3 cellular contexts compared by ENCODE assay signal in genomic region chr4:40502936-40503335, GRCh38.
TF ChIP-seq lines count a peak whose summit lies in the region.

No MANE protein-coding gene starts in this region.

TF ChIP-seq in SK-N-SH, 30 proteins besides CTCF, POLR2A, EP300 and RAD21 (continued from another document):
- TF ChIP-seq FOSL2 (IDR thresholded peaks at IDR 0.05; ENCODE audit: borderline replicate concordance, low read depth) (no peak), POLR2AphosphoS5 (IDR thresholded peaks at IDR 0.05; ENCODE audit: low read depth, low read length) (no peak), FOXJ3 (CRISPR knock-in tag; IDR thresholded peaks at IDR 0.05) (no peak), RFX5 (IDR thresholded peaks at IDR 0.05; ENCODE audit: low read length) (no peak), NFIC (IDR thresholded peaks at IDR 0.05; ENCODE audit: borderline replicate concordance) (no peak), TEAD4 (IDR thresholded peaks at IDR 0.05; ENCODE audit: borderline replicate concordance, insufficient read depth) (no peak), EZH2phosphoT487 (IDR thresholded peaks at IDR 0.05; ENCODE audit: borderline replicate concordance, low read depth) (no peak)
- TF ChIP-seq, protein P1, sequence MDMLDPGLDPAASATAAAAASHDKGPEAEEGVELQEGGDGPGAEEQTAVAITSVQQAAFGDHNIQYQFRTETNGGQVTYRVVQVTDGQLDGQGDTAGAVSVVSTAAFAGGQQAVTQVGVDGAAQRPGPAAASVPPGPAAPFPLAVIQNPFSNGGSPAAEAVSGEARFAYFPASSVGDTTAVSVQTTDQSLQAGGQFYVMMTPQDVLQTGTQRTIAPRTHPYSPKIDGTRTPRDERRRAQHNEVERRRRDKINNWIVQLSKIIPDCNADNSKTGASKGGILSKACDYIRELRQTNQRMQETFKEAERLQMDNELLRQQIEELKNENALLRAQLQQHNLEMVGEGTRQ (IDR thresholded peaks at IDR 0.05; ENCODE audit: borderline replicate concordance, low read depth, low read length) = no peak

TF ChIP-seq in SK-N-SH treated with all-trans-retinoic acid at 6 μM for 48 hours, 23 proteins besides CTCF, POLR2A, EP300 and RAD21 (continued from another document):
- TF ChIP-seq, protein P2, sequence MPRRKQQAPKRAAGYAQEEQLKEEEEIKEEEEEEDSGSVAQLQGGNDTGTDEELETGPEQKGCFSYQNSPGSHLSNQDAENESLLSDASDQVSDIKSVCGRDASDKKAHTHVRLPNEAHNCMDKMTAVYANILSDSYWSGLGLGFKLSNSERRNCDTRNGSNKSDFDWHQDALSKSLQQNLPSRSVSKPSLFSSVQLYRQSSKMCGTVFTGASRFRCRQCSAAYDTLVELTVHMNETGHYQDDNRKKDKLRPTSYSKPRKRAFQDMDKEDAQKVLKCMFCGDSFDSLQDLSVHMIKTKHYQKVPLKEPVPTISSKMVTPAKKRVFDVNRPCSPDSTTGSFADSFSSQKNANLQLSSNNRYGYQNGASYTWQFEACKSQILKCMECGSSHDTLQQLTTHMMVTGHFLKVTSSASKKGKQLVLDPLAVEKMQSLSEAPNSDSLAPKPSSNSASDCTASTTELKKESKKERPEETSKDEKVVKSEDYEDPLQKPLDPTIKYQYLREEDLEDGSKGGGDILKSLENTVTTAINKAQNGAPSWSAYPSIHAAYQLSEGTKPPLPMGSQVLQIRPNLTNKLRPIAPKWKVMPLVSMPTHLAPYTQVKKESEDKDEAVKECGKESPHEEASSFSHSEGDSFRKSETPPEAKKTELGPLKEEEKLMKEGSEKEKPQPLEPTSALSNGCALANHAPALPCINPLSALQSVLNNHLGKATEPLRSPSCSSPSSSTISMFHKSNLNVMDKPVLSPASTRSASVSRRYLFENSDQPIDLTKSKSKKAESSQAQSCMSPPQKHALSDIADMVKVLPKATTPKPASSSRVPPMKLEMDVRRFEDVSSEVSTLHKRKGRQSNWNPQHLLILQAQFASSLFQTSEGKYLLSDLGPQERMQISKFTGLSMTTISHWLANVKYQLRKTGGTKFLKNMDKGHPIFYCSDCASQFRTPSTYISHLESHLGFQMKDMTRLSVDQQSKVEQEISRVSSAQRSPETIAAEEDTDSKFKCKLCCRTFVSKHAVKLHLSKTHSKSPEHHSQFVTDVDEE (CRISPR knock-in tag; IDR thresholded peaks at IDR 0.05) = no peak
- TF ChIP-seq PPARA (CRISPR knock-in tag; IDR thresholded peaks at IDR 0.05; ENCODE audit: borderline replicate concordance) (no peak), ZFP30 (CRISPR knock-in tag; IDR thresholded peaks at IDR 0.05) (no peak), ZNF70 (CRISPR knock-in tag; IDR thresholded peaks at IDR 0.05) (no peak), OSR1 (CRISPR knock-in tag; IDR thresholded peaks at IDR 0.05) (no peak), ZNF8 (CRISPR knock-in tag; IDR thresholded peaks at IDR 0.05) (no peak), BACH2 (CRISPR knock-in tag; IDR thresholded peaks at IDR 0.05; ENCODE audit: borderline replicate concordance) (no peak), ZNF565 (CRISPR knock-in tag; conservative IDR thresholded peaks at IDR 0.05; ENCODE audit: low read depth) (no peak), CSDC2 (CRISPR knock-in tag; IDR thresholded peaks at IDR 0.05) (no peak)

TF ChIP-seq in GM23338, 12 proteins besides CTCF, POLR2A, EP300 and RAD21 (continued from another document):
- TF ChIP-seq, protein P3, sequence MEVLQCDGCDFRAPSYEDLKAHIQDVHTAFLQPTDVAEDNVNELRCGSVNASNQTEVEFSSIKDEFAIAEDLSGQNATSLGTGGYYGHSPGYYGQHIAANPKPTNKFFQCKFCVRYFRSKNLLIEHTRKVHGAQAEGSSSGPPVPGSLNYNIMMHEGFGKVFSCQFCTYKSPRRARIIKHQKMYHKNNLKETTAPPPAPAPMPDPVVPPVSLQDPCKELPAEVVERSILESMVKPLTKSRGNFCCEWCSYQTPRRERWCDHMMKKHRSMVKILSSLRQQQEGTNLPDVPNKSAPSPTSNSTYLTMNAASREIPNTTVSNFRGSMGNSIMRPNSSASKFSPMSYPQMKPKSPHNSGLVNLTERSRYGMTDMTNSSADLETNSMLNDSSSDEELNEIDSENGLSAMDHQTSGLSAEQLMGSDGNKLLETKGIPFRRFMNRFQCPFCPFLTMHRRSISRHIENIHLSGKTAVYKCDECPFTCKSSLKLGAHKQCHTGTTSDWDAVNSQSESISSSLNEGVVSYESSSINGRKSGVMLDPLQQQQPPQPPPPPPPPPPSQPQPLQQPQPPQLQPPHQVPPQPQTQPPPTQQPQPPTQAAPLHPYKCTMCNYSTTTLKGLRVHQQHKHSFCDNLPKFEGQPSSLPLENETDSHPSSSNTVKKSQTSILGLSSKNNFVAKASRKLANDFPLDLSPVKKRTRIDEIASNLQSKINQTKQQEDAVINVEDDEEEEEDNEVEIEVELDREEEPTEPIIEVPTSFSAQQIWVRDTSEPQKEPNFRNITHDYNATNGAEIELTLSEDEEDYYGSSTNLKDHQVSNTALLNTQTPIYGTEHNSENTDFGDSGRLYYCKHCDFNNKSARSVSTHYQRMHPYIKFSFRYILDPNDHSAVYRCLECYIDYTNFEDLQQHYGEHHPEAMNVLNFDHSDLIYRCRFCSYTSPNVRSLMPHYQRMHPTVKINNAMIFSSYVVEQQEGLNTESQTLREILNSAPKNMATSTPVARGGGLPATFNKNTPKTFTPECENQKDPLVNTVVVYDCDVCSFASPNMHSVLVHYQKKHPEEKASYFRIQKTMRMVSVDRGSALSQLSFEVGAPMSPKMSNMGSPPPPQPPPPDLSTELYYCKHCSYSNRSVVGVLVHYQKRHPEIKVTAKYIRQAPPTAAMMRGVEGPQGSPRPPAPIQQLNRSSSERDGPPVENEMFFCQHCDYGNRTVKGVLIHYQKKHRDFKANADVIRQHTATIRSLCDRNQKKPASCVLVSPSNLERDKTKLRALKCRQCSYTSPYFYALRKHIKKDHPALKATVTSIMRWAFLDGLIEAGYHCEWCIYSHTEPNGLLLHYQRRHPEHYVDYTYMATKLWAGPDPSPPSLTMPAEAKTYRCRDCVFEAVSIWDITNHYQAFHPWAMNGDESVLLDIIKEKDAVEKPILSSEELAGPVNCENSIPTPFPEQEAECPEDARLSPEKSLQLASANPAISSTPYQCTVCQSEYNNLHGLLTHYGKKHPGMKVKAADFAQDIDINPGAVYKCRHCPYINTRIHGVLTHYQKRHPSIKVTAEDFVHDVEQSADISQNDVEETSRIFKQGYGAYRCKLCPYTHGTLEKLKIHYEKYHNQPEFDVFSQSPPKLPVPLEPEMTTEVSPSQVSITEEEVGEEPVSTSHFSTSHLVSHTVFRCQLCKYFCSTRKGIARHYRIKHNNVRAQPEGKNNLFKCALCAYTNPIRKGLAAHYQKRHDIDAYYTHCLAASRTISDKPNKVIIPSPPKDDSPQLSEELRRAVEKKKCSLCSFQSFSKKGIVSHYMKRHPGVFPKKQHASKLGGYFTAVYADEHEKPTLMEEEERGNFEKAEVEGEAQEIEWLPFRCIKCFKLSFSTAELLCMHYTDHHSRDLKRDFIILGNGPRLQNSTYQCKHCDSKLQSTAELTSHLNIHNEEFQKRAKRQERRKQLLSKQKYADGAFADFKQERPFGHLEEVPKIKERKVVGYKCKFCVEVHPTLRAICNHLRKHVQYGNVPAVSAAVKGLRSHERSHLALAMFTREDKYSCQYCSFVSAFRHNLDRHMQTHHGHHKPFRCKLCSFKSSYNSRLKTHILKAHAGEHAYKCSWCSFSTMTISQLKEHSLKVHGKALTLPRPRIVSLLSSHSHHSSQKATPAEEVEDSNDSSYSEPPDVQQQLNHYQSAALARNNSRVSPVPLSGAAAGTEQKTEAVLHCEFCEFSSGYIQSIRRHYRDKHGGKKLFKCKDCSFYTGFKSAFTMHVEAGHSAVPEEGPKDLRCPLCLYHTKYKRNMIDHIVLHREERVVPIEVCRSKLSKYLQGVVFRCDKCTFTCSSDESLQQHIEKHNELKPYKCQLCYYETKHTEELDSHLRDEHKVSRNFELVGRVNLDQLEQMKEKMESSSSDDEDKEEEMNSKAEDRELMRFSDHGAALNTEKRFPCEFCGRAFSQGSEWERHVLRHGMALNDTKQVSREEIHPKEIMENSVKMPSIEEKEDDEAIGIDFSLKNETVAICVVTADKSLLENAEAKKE (CRISPR knock-in tag; IDR thresholded peaks at IDR 0.05) = no peak
- TF ChIP-seq ETS1 (IDR thresholded peaks at IDR 0.05) (no peak), CREB1 (CRISPR knock-in tag; IDR thresholded peaks at IDR 0.05; ENCODE audit: low read depth) (no peak), POLR2AphosphoS5 (IDR thresholded peaks at IDR 0.05; ENCODE audit: low read depth) (no peak), JUNB (IDR thresholded peaks at IDR 0.05; ENCODE audit: unreplicated experiment) (no peak), EZH2phosphoT487 (IDR thresholded peaks at IDR 0.05; ENCODE audit: unreplicated experiment) (no peak), STAT1 (IDR thresholded peaks at IDR 0.05; ENCODE audit: unreplicated experiment) (no peak), ZNF114 (CRISPR knock-in tag; IDR thresholded peaks at IDR 0.05) (no peak), REST (IDR thresholded peaks at IDR 0.05; ENCODE audit: unreplicated experiment) (no peak), NANOG (IDR thresholded peaks at IDR 0.05; ENCODE audit: borderline replicate concordance) (no peak), EZH2 (IDR thresholded peaks at IDR 0.05; ENCODE audit: low read depth, unreplicated experiment) (no peak)
